ENCODE assay signal across 23 cellular contexts in genomic region chr10:77049896-77050295, GRCh38.
DNase-seq lines count a peak whose midpoint lies in the region; ATAC-seq and TF ChIP-seq lines count a peak whose summit lies in the region.
"Had no signal": no experiment of that assay in that cellular context is flagged by ENCODE, and none has a peak within 500 bp of the region (broad histone marks: within the 10 kb centered on the region; RNA-seq: fewer than 3 reads in every experiment).

No MANE protein-coding gene starts in this region.

- no peak overlapping the region for H3K27ac ChIP-seq in psoas muscle
- H3K27ac ChIP-seq: BLaER1 treated with 17β-estradiol and CSF1 and Interleukin-3, amounts not matched to agents 10 nM and 100 nM; esophagus squamous epithelium; left lung; prostate gland; SK-N-MC; thyroid gland had no signal

- CTCF ChIA-PET in activated naive CD4-positive, alpha-beta T cell treated with anti-CD3 and anti-CD28 coated beads for 36 hours (lab: Charles Lee): interaction anchor here (0.7 kb wide), 1 partner anchor 247 kb away, joined by 3 read pairs; no protein-coding TSS in a partner anchor

- H3K36me3 Mint-ChIP-seq in activated naive CD4-positive, alpha-beta T cell treated with anti-CD3 and anti-CD28 coated beads for 36 hours (ENCODE audit: low read depth): no peaks in the 10 kb centered on the region
- H3K36me3 Mint-ChIP-seq: stimulated activated naive B cell treated with anti-CD40 and anti-IgM and Interleukin-4, amounts not matched to agents 10 μg/mL and 1 μg/mL and 100 μg/mL, for 72 hours; WTC11 had no signal

- no peak overlapping the region for H3K4me3 Mint-ChIP-seq in activated naive CD4-positive, alpha-beta T cell treated with anti-CD3 and anti-CD28 coated beads for 36 hours
- H3K4me3 Mint-ChIP-seq: activated CD4-positive, alpha-beta memory T cell treated with anti-CD3 and anti-CD28 coated beads, Interleukin-2, amount 10 ng/mL, durations not matched to agents 7 days and 5 days; stimulated activated naive B cell treated with anti-CD40 and anti-IgM and Interleukin-4, amounts not matched to agents 10 μg/mL and 1 μg/mL and 100 μg/mL, for 72 hours; WTC11 had no signal

- H3K4me1 Mint-ChIP-seq in activated naive CD4-positive, alpha-beta T cell treated with anti-CD3 and anti-CD28 coated beads for 36 hours (ENCODE audit: low read depth): no peaks in the 10 kb centered on the region
- H3K4me1 Mint-ChIP-seq: activated CD4-positive, alpha-beta memory T cell treated with anti-CD3 and anti-CD28 coated beads, Interleukin-2, amount 10 ng/mL, durations not matched to agents 7 days and 5 days; stimulated activated naive B cell treated with anti-CD40 and anti-IgM and Interleukin-4, amounts not matched to agents 10 μg/mL and 1 μg/mL and 100 μg/mL, for 72 hours had no signal

- H3K9me3 Mint-ChIP-seq in activated naive CD4-positive, alpha-beta T cell treated with anti-CD3 and anti-CD28 coated beads for 36 hours: no peaks in the 10 kb centered on the region
- H3K9me3 Mint-ChIP-seq: activated CD4-positive, alpha-beta memory T cell treated with anti-CD3 and anti-CD28 coated beads, Interleukin-2, amount 10 ng/mL, durations not matched to agents 7 days and 5 days; stimulated activated naive B cell treated with anti-CD40 and anti-IgM and Interleukin-4, amounts not matched to agents 10 μg/mL and 1 μg/mL and 100 μg/mL, for 72 hours; WTC11 had no signal

- intact Hi-C loops in psoas muscle (cut with DNase I): no loop called here
- intact Hi-C loops in activated naive CD4-positive, alpha-beta T cell treated with anti-CD3 and anti-CD28 coated beads for 36 hours (cut with micrococcal nuclease): no loop called here

- DNase-seq in HCEC 1CT (peak; percentile 15), glomerular visceral epithelial cell (ENCODE audit: extremely low spot score) (peak; percentile 3), psoas muscle (no peak), NCI-H2196 (lab: John Stamatoyannopoulos, UW; ENCODE audit: unreplicated experiment) (no peak)
- no peak for DNase-seq in activated naive CD4-positive, alpha-beta T cell treated with Interleukin-2 at 50 U/mL for 16 hours
- DNase-seq in activated naive CD4-positive, alpha-beta T cell treated with anti-CD3 and anti-CD28 coated beads for 36 hours: no peak
- DNase-seq: activated CD4-positive, alpha-beta memory T cell treated with anti-CD3 and anti-CD28 coated beads, Interleukin-2, amount 10 ng/mL, durations not matched to agents 7 days and 5 days; activated T-cell treated with anti-CD3 and anti-CD28 coated beads for 4 hours; Calu3; effector CD8-positive, alpha-beta T cell; esophagus squamous epithelium; KG1; left lung; NCI-H1930; stimulated activated CD4-positive, alpha-beta T cell treated with anti-CD3 and anti-CD28 coated beads, Interleukin-2, amount 100 ng/mL, for 24 hours; stimulated activated naive B cell treated with anti-CD40 and anti-IgM and Interleukin-4, amounts not matched to agents 10 μg/mL and 1 μg/mL and 100 μg/mL, for 72 hours; thyroid gland had no signal

- WGBS in psoas muscle, 3 donors: 81 to 85% (median 81%) methylated on average over 3 of the region's 3 CpGs

- no peak overlapping the region for H3K4me3 ChIP-seq in psoas muscle
- H3K4me3 ChIP-seq: BLaER1 treated with 17β-estradiol and CSF1 and Interleukin-3, amounts not matched to agents 10 nM and 100 nM; esophagus squamous epithelium; left lung; prostate gland; SK-N-MC; skin epidermis; thyroid gland had no signal

- no peak for TF ChIP-seq CTCF in psoas muscle (IDR thresholded peaks at IDR 0.05)

- H3K27me3 Mint-ChIP-seq in activated naive CD4-positive, alpha-beta T cell treated with anti-CD3 and anti-CD28 coated beads for 36 hours (ENCODE audit: low read depth): peaks cover 7% of the 10 kb centered on the region
- H3K27me3 Mint-ChIP-seq: activated CD4-positive, alpha-beta memory T cell treated with anti-CD3 and anti-CD28 coated beads, Interleukin-2, amount 10 ng/mL, durations not matched to agents 7 days and 5 days had no signal

- H3K27ac Mint-ChIP-seq in activated naive CD4-positive, alpha-beta T cell treated with anti-CD3 and anti-CD28 coated beads for 36 hours: no peak overlapping the region
- H3K27ac Mint-ChIP-seq: activated CD4-positive, alpha-beta memory T cell treated with anti-CD3 and anti-CD28 coated beads, Interleukin-2, amount 10 ng/mL, durations not matched to agents 7 days and 5 days; stimulated activated naive B cell treated with anti-CD40 and anti-IgM and Interleukin-4, amounts not matched to agents 10 μg/mL and 1 μg/mL and 100 μg/mL, for 72 hours; WTC11 had no signal

- peak; percentile 55 for ATAC-seq in SK-N-SH treated with all-trans-retinoic acid at 6 μM for 48 hours
- no peak for ATAC-seq in psoas muscle
- ATAC-seq: left lung; stimulated activated naive B cell treated with anti-CD40 and anti-IgM and Interleukin-4, amounts not matched to agents 10 μg/mL and 1 μg/mL and 100 μg/mL, for 72 hours; WTC11 had no signal

- H3K27me3 ChIP-seq in psoas muscle (ENCODE audit: insufficient read depth in 3 of 3, low read length in 2 of 3): no peaks in the 10 kb centered on the region
- H3K27me3 ChIP-seq: BLaER1 treated with 17β-estradiol and CSF1 and Interleukin-3, amounts not matched to agents 10 nM and 100 nM; esophagus squamous epithelium; left lung; thyroid gland had no signal

- H3K4me1 ChIP-seq in psoas muscle: no peaks in the 10 kb centered on the region
- H3K4me1 ChIP-seq: BLaER1 treated with 17β-estradiol and CSF1 and Interleukin-3, amounts not matched to agents 10 nM and 100 nM; esophagus squamous epithelium; left lung; prostate gland; thyroid gland had no signal

- no peaks in the 10 kb centered on the region for H3K9me3 ChIP-seq in psoas muscle
- H3K9me3 ChIP-seq: BLaER1 treated with 17β-estradiol and CSF1 and Interleukin-3, amounts not matched to agents 10 nM and 100 nM; esophagus squamous epithelium; left lung; prostate gland; thyroid gland had no signal

- H3K36me3 ChIP-seq in psoas muscle (ENCODE audit: insufficient read depth in 1 of 2, low read depth in 1 of 2): no peaks in the 10 kb centered on the region
- H3K36me3 ChIP-seq: BLaER1 treated with 17β-estradiol and CSF1 and Interleukin-3, amounts not matched to agents 10 nM and 100 nM; esophagus squamous epithelium; left lung; prostate gland; thyroid gland had no signal

TF ChIP-seq in SK-N-SH treated with all-trans-retinoic acid at 6 μM for 48 hours, 23 proteins besides CTCF, POLR2A, EP300 and RAD21:
- TF ChIP-seq, protein P1, sequence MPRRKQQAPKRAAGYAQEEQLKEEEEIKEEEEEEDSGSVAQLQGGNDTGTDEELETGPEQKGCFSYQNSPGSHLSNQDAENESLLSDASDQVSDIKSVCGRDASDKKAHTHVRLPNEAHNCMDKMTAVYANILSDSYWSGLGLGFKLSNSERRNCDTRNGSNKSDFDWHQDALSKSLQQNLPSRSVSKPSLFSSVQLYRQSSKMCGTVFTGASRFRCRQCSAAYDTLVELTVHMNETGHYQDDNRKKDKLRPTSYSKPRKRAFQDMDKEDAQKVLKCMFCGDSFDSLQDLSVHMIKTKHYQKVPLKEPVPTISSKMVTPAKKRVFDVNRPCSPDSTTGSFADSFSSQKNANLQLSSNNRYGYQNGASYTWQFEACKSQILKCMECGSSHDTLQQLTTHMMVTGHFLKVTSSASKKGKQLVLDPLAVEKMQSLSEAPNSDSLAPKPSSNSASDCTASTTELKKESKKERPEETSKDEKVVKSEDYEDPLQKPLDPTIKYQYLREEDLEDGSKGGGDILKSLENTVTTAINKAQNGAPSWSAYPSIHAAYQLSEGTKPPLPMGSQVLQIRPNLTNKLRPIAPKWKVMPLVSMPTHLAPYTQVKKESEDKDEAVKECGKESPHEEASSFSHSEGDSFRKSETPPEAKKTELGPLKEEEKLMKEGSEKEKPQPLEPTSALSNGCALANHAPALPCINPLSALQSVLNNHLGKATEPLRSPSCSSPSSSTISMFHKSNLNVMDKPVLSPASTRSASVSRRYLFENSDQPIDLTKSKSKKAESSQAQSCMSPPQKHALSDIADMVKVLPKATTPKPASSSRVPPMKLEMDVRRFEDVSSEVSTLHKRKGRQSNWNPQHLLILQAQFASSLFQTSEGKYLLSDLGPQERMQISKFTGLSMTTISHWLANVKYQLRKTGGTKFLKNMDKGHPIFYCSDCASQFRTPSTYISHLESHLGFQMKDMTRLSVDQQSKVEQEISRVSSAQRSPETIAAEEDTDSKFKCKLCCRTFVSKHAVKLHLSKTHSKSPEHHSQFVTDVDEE (CRISPR knock-in tag; IDR thresholded peaks at IDR 0.05): no peak
- TF ChIP-seq ZC3H10 (CRISPR knock-in tag; IDR thresholded peaks at IDR 0.05) (no peak), ZFP3 (CRISPR knock-in tag; IDR thresholded peaks at IDR 0.05) (no peak), TCF4 (CRISPR knock-in tag; IDR thresholded peaks at IDR 0.05; ENCODE audit: borderline replicate concordance) (no peak), GLIS3 (CRISPR knock-in tag; IDR thresholded peaks at IDR 0.05) (no peak), ISL1 (CRISPR knock-in tag; IDR thresholded peaks at IDR 0.05) (no peak), ZNF8 (CRISPR knock-in tag; IDR thresholded peaks at IDR 0.05) (no peak)
- TF ChIP-seq, protein P2, sequence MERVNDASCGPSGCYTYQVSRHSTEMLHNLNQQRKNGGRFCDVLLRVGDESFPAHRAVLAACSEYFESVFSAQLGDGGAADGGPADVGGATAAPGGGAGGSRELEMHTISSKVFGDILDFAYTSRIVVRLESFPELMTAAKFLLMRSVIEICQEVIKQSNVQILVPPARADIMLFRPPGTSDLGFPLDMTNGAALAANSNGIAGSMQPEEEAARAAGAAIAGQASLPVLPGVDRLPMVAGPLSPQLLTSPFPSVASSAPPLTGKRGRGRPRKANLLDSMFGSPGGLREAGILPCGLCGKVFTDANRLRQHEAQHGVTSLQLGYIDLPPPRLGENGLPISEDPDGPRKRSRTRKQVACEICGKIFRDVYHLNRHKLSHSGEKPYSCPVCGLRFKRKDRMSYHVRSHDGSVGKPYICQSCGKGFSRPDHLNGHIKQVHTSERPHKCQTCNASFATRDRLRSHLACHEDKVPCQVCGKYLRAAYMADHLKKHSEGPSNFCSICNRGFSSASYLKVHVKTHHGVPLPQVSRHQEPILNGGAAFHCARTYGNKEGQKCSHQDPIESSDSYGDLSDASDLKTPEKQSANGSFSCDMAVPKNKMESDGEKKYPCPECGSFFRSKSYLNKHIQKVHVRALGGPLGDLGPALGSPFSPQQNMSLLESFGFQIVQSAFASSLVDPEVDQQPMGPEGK (CRISPR knock-in tag; IDR thresholded peaks at IDR 0.05; ENCODE audit: borderline replicate concordance): no peak
TF ChIP-seq in SK-N-SH treated with all-trans-retinoic acid at 6 μM for 48 hours: peak in this region for 0.

Comparison
In these comparisons a context has a peak if more than half of its experiments do, and no peak if none do; other contexts are left out.
1. DNase-seq: peak in HCEC 1CT (single experiment) and glomerular visceral epithelial cell (single experiment); none in psoas muscle (0 of 2), activated naive CD4-positive, alpha-beta T cell treated with Interleukin-2 at 50 U/mL for 16 hours (single experiment), activated naive CD4-positive, alpha-beta T cell treated with anti-CD3 and anti-CD28 coated beads for 36 hours (single experiment) and NCI-H2196 (single experiment).